In the genomic region with DNA sequence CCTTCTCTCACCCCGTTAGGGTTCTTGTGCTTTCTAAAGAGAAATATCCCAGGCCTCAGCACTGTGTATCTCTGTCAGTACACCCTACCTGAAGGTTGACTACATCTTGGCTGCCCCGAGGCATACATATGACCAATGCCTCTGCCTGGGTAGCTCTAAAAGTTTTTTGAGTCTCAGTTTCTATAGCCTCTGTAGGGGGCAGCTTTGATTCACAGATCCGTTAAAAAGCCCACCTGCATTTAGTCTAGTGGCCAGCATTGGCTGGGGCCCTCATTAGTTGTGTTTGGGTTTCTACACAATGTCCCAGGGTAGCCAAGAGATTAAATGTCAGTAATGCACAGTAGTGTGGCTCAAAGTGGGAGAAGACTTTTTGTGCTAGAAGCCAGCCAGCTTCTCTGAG, we compare ENCODE assay signal across 26 cellular contexts.
"Had no signal": no experiment of that assay in that cellular context is flagged by ENCODE, and none has a peak within 500 bp of the region (broad histone marks: within the 10 kb centered on the region; RNA-seq: fewer than 3 reads in every experiment).

No MANE protein-coding gene starts in this region.

- ATAC-seq: activated CD4-positive, alpha-beta T cell treated with anti-CD3 and anti-CD28 coated beads for 36 hours; activated CD8-positive, alpha-beta T cell treated with anti-CD3 and anti-CD28 coated beads, Interleukin-2, amount 10 ng/mL, durations not matched to agents 7 days and 5 days; PC-3; SK-N-SH treated with all-trans-retinoic acid at 6 μM for 48 hours had no signal

- H3K4me1 ChIP-seq: adrenal gland, SJSA1 had no signal

- H3K27ac ChIP-seq: adrenal gland, KMS-11, SJSA1 had no signal

- H3K9me3 Mint-ChIP-seq: T-helper 1 cell treated with Interleukin-12 subunit alpha and Interleukin-12 subunit beta and Interleukin-4 antibody, amounts not matched to agents 30 μg/mL and 1 μg/mL, for 36 hours had no signal

- H3K9me3 ChIP-seq: adrenal gland, MG63, SJSA1 had no signal

- H3K4me2 ChIP-seq: KMS-11 had no signal

- H3K27me3 Mint-ChIP-seq: activated CD4-positive, alpha-beta T cell treated with anti-CD3 and anti-CD28 coated beads for 36 hours; activated naive CD8-positive, alpha-beta T cell treated with anti-CD3 and anti-CD28 coated beads, Interleukin-2, amount 10 ng/mL, durations not matched to agents 7 days and 5 days had no signal

- DNase-seq: activated CD4-positive, alpha-beta T cell treated with anti-CD3 and anti-CD28 coated beads for 36 hours; activated CD4-positive, alpha-beta T cell treated with anti-CD3 and anti-CD28 coated beads, Interleukin-2, amount 50 U/mL, for 4 hours; activated CD8-positive, alpha-beta memory T cell treated with anti-CD3 and anti-CD28 coated beads, Interleukin-2, amount 50 U/mL, for 48 hours; activated CD8-positive, alpha-beta T cell treated with anti-CD3 and anti-CD28 coated beads, Interleukin-2, amount 10 ng/mL, durations not matched to agents 7 days and 5 days; activated naive CD4-positive, alpha-beta T cell treated with anti-CD3 and anti-CD28 coated beads, Interleukin-2, amount 50 U/mL, for 16 hours; activated naive CD8-positive, alpha-beta T cell treated with anti-CD3 and anti-CD28 coated beads, Interleukin-2, amount 10 ng/mL, durations not matched to agents 7 days and 5 days; activated T-cell treated with anti-CD3 and anti-CD28 coated beads, Interleukin-2, amount 50 U/mL, for 1 hour; adrenal gland; anterior cingulate cortex; MG63; NCI-H1105; NCI-H1436; NCI-H1694 treated with DMSO at 0.1 percent for 48 hours; NCI-H2029 treated with DMSO at 0.1 percent for 48 hours; NCI-H345; NCI-H510A treated with DMSO at 0.1 percent for 48 hours; NCI-H69; NK-92 treated with Interleukin-12 subunit alpha and Interleukin-12 subunit beta, amount 100 ng/mL, for 24 hours; PC-3; SHP77; T-helper 9 cell had no signal

- H3K36me3 ChIP-seq: adrenal gland, MG63, SJSA1 had no signal

- H3K9ac ChIP-seq: KMS-11 had no signal

- H3K27me3 ChIP-seq: adrenal gland, MG63, SJSA1 had no signal

- H3K27ac Mint-ChIP-seq: activated CD4-positive, alpha-beta T cell treated with anti-CD3 and anti-CD28 coated beads for 36 hours; activated CD8-positive, alpha-beta T cell treated with anti-CD3 and anti-CD28 coated beads, Interleukin-2, amount 10 ng/mL, durations not matched to agents 7 days and 5 days; activated naive CD8-positive, alpha-beta T cell treated with anti-CD3 and anti-CD28 coated beads, Interleukin-2, amount 10 ng/mL, durations not matched to agents 7 days and 5 days; T-helper 1 cell treated with Interleukin-12 subunit alpha and Interleukin-12 subunit beta and Interleukin-4 antibody, amounts not matched to agents 30 μg/mL and 1 μg/mL, for 36 hours had no signal

- H3K4me3 ChIP-seq: adrenal gland, MG63, SJSA1 had no signal

- FAIRE-seq: RCC 7860 had no signal

- H3K4me3 Mint-ChIP-seq: activated CD4-positive, alpha-beta T cell treated with anti-CD3 and anti-CD28 coated beads for 36 hours; activated CD8-positive, alpha-beta T cell treated with anti-CD3 and anti-CD28 coated beads, Interleukin-2, amount 10 ng/mL, durations not matched to agents 7 days and 5 days; activated naive CD8-positive, alpha-beta T cell treated with anti-CD3 and anti-CD28 coated beads, Interleukin-2, amount 10 ng/mL, durations not matched to agents 7 days and 5 days; T-helper 1 cell treated with Interleukin-12 subunit alpha and Interleukin-12 subunit beta and Interleukin-4 antibody, amounts not matched to agents 30 μg/mL and 1 μg/mL, for 36 hours had no signal
